30 cellular contexts compared by ENCODE assay signal in the genomic region with DNA sequence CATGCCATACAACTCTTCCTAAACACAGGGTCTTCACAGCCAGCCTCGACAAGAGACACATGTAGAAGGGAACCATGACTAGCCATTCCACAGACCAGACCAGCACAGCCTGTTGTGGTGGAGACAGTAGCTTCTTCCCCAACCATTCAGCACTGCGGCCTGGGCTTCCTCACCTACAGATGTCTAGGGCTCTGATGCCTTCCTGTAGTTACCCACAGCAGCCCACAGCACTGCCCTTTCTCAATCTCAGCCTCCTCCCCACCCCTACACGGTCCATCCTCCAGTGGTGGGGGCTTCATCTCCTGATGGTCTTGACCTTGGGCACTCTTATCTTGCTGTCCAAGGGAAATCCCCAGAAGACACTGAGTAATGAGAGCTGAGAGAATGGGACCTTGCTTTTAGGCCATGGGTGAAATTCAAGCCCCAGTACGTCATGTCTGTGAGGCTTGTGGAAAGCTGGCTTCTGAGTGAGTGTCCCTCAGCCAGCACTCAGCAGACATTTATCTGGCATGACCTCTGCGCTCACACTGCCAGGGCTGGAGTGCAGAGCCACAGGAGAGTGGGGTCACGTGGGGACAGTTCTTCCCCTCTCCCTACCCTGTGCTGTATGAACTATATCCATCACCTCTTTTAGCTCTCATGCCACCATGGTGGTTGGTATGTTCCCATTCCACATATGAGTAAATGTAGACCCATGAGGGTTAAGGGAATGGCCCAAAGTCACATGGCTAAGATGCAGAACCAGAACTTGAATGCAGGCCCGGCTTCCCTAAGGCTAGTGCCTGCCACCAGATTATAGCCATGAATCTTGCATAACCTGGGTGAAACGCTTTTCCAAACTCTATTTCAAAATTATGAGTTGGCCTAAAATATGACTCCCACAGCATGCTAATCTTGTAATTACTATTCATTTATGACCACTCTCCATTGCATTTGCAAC.
DNase-seq lines count a peak whose midpoint lies in the region; ATAC-seq, FAIRE-seq and TF ChIP-seq lines count a peak whose summit lies in the region.
"Had no signal": no experiment of that assay in that cellular context is flagged by ENCODE, and none has a peak within 500 bp of the region (broad histone marks: within the 10 kb centered on the region; RNA-seq: fewer than 3 reads in every experiment).

No MANE protein-coding gene starts in this region.

- peaks cover 30% of the 10 kb centered on the region for H3K4me1 Mint-ChIP-seq in activated CD8-positive, alpha-beta memory T cell treated with anti-CD3 and anti-CD28 coated beads, Interleukin-2, amount 10 ng/mL, durations not matched to agents 7 days and 5 days

- H3K36me3 ChIP-seq in gastrocnemius medialis, result no peaks in the 10 kb centered on the region
- H3K36me3 ChIP-seq: Peyer's patch, SJCRH30 had no signal

- DNase-seq in Daoy (ENCODE audit: low read depth) (peak; percentile 46), fibroblast of mammary gland (ENCODE audit: low read depth) (peak; percentile 40), left lobe of liver (ENCODE audit: low spot score) (no peak), gastrocnemius medialis (peak; percentile 80 to 90), NCI-H2196 (lab: John Stamatoyannopoulos, UW; ENCODE audit: unreplicated experiment) (no peak), HTR-8/SVneo (ENCODE audit: insufficient read length, low spot score) (no peak)
- DNase-seq in activated CD8-positive, alpha-beta memory T cell treated with anti-CD3 and anti-CD28 coated beads, Interleukin-2, amount 10 ng/mL, durations not matched to agents 7 days and 5 days, result no peak
- DNase-seq: activated CD4-positive, alpha-beta memory T cell treated with anti-CD3 and anti-CD28 coated beads, Interleukin-2, amount 10 ng/mL, durations not matched to agents 7 days and 5 days; activated effector memory CD4-positive, alpha-beta T cell treated with anti-CD3 and anti-CD28 coated beads, Interleukin-2, amount 50 U/mL, for 16 hours; AML-193; CD8-positive, alpha-beta T cell; DMS153; effector memory CD4-positive, alpha-beta T cell; GDM1; Karpas-422; NCI-H1694; NCI-H2171; NCI-H524 treated with DMSO at 0.1 percent for 48 hours; NK-92 treated with Interleukin-12 subunit alpha and Interleukin-12 subunit beta, amount 100 ng/mL, for 24 hours; nucleus accumbens; Peyer's patch; stimulated activated naive CD8-positive, alpha-beta T cell treated with anti-CD3 and anti-CD28 coated beads, Interleukin-15, Interleukin-2, amounts not matched to agents 100 U/mL and 50 U/mL, for 24 hours; T-cell had no signal

- intact Hi-C loops in gastrocnemius medialis (cut with DNase I; ENCODE audit: low total_unique reads), result loop anchor here (2.0 to 5.0 kb wide), 4 partner anchors 63 to 221 kb away; no protein-coding TSS in a partner anchor

- H3K4me3 ChIP-seq in fibroblast of mammary gland (ENCODE audit: control insufficient read depth, low read depth, low read length), result no peak overlapping the region
- H3K4me3 ChIP-seq in gastrocnemius medialis, result no peak overlapping the region
- H3K4me3 ChIP-seq: GM23338, Peyer's patch, SJCRH30 had no signal

- no peak for TF ChIP-seq POLR2A in gastrocnemius medialis (IDR thresholded peaks at IDR 0.05)

- no peak overlapping the region for H3K4me3 Mint-ChIP-seq in activated CD8-positive, alpha-beta memory T cell treated with anti-CD3 and anti-CD28 coated beads, Interleukin-2, amount 10 ng/mL, durations not matched to agents 7 days and 5 days
- H3K4me3 Mint-ChIP-seq: activated CD4-positive, alpha-beta memory T cell treated with anti-CD3 and anti-CD28 coated beads, Interleukin-2, amount 10 ng/mL, durations not matched to agents 7 days and 5 days; CD8-positive, alpha-beta T cell; GM23338; memory B cell; T-cell; type B pancreatic cell had no signal

- ATAC-seq in left lobe of liver (peak; percentile 46), gastrocnemius medialis (peak; percentile 92 to 94), GM18907 (IDR thresholded peaks at IDR 0.05; ENCODE audit: unreplicated experiment) (no peak)
- no peak for ATAC-seq in activated CD8-positive, alpha-beta memory T cell treated with anti-CD3 and anti-CD28 coated beads, Interleukin-2, amount 10 ng/mL, durations not matched to agents 7 days and 5 days
- ATAC-seq: activated CD4-positive, CD25-positive, alpha-beta regulatory T cell treated with anti-CD3 and anti-CD28 coated beads, Interleukin-2, amount 50 U/mL, for 24 hours; CD8-positive, alpha-beta T cell; GM23338; stimulated activated naive CD8-positive, alpha-beta T cell treated with anti-CD3 and anti-CD28 coated beads, Interleukin-15, Interleukin-2, amounts not matched to agents 100 U/mL and 50 U/mL, for 24 hours; T-cell had no signal

- H3K27ac ChIP-seq in gastrocnemius medialis, result peak overlapping the region; percentile 73 to 82 (median 78)
- H3K27ac ChIP-seq: Peyer's patch, SJCRH30 had no signal

- no peaks in the 10 kb centered on the region for H3K27me3 ChIP-seq in gastrocnemius medialis
- H3K27me3 ChIP-seq: Peyer's patch, SJCRH30 had no signal

- TF ChIP-seq CTCF in fibroblast of mammary gland (conservative IDR thresholded peaks at IDR 0.05; ENCODE audit: control insufficient read depth, insufficient read depth, low read depth, low read length) (no peak), gastrocnemius medialis (IDR thresholded peaks at IDR 0.05 in 4 of 5, conservative IDR thresholded peaks at IDR 0.05 in 1 of 5) (no peak)

- no peaks in the 10 kb centered on the region for H3K36me3 Mint-ChIP-seq in activated CD8-positive, alpha-beta memory T cell treated with anti-CD3 and anti-CD28 coated beads, Interleukin-2, amount 10 ng/mL, durations not matched to agents 7 days and 5 days
- H3K36me3 Mint-ChIP-seq: CD8-positive, alpha-beta T cell; memory B cell; T-cell; type B pancreatic cell had no signal

- H3K4me1 ChIP-seq in gastrocnemius medialis, result peaks cover 28 to 31% of the 10 kb centered on the region in 2 donors
- H3K4me1 ChIP-seq: Peyer's patch, SJCRH30 had no signal

- in situ Hi-C loops in gastrocnemius medialis (cut with MboI; ENCODE audit: low sequenced_read_pairs in 4 of 4), result no loop called here

- no peaks in the 10 kb centered on the region for H3K9me3 Mint-ChIP-seq in activated CD8-positive, alpha-beta memory T cell treated with anti-CD3 and anti-CD28 coated beads, Interleukin-2, amount 10 ng/mL, durations not matched to agents 7 days and 5 days (ENCODE audit: low read depth)
- H3K9me3 Mint-ChIP-seq: activated CD4-positive, alpha-beta memory T cell treated with anti-CD3 and anti-CD28 coated beads, Interleukin-2, amount 10 ng/mL, durations not matched to agents 7 days and 5 days; CD8-positive, alpha-beta T cell; GM23338; memory B cell; T-cell; type B pancreatic cell had no signal

- FAIRE-seq in HTR-8/SVneo (lab: Jason Lieb, UNC), result no peak
- FAIRE-seq: keratinocyte had no signal

- no peaks in the 10 kb centered on the region for H3K9me3 ChIP-seq in gastrocnemius medialis
- H3K9me3 ChIP-seq: Peyer's patch, SJCRH30 had no signal

- no peaks in the 10 kb centered on the region for H3K27me3 Mint-ChIP-seq in activated CD8-positive, alpha-beta memory T cell treated with anti-CD3 and anti-CD28 coated beads, Interleukin-2, amount 10 ng/mL, durations not matched to agents 7 days and 5 days
- H3K27me3 Mint-ChIP-seq: activated CD4-positive, alpha-beta memory T cell treated with anti-CD3 and anti-CD28 coated beads, Interleukin-2, amount 10 ng/mL, durations not matched to agents 7 days and 5 days; T-cell had no signal

- CTCF ChIA-PET in activated CD8-positive, alpha-beta memory T cell treated with anti-CD3 and anti-CD28 coated beads, Interleukin-2, amount 10 ng/mL, durations not matched to agents 7 days and 5 days (lab: Charles Lee), result interaction anchor here (1.2 to 6.3 kb wide), 2 partner anchors 93 to 238 kb away, joined by 3 to 65 read pairs; no protein-coding TSS in a partner anchor

- no peak overlapping the region for H3K27ac Mint-ChIP-seq in activated CD8-positive, alpha-beta memory T cell treated with anti-CD3 and anti-CD28 coated beads, Interleukin-2, amount 10 ng/mL, durations not matched to agents 7 days and 5 days
- H3K27ac Mint-ChIP-seq: activated CD4-positive, alpha-beta memory T cell treated with anti-CD3 and anti-CD28 coated beads, Interleukin-2, amount 10 ng/mL, durations not matched to agents 7 days and 5 days; CD8-positive, alpha-beta T cell; GM23338; memory B cell; T-cell; type B pancreatic cell had no signal

Comparison
In these comparisons a context has a peak if more than half of its experiments do, and no peak if none do; other contexts are left out.
1. DNase-seq: peak in Daoy (single experiment), fibroblast of mammary gland (single experiment) and gastrocnemius medialis (2 of 2); none in left lobe of liver (single experiment), activated CD8-positive, alpha-beta memory T cell treated with anti-CD3 and anti-CD28 coated beads, Interleukin-2, amount 10 ng/mL, durations not matched to agents 7 days and 5 days (single experiment), NCI-H2196 (single experiment) and HTR-8/SVneo (single experiment).
2. ATAC-seq: peak in left lobe of liver (single experiment) and gastrocnemius medialis (2 of 2); none in activated CD8-positive, alpha-beta memory T cell treated with anti-CD3 and anti-CD28 coated beads, Interleukin-2, amount 10 ng/mL, durations not matched to agents 7 days and 5 days (single experiment) and GM18907 (single experiment).